ENCODE assay signal across 8 cellular contexts in the genomic region with DNA sequence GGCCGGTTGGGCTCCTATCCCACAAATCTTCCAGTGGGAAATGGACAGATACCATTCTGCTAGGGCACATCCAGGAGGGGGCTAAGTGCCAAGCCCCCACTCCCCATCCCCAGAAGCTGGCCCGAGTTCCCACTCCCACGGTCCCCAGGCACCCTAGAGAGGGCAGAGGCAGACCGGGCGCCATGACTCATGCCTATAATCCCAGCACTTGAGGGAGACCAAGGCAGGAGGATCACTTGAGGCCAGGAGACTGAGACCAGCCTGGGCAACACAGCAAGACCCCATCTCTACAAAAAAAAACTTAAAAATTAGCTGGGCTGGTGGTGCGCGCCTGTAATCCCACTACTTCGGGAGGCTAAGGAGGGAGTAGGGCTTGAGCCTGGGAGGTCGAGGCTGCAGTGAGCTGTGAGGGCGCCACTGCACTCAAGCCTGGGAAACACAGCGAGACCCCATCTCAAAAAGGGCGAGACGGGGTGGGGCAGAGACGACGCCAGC. TPM values are rescaled to one million over a fixed set of nuclear protein-coding genes. Genes with fewer than 3 reads are reported as not detected.
DNase-seq lines count a peak whose midpoint lies in the region; ATAC-seq, FAIRE-seq and TF ChIP-seq lines count a peak whose summit lies in the region.

No MANE protein-coding gene starts in this region.

- POLR2A ChIA-PET in activated naive CD8-positive, alpha-beta T cell treated with anti-CD3 and anti-CD28 coated beads, Interleukin-2, amount 10 ng/mL, durations not matched to agents 7 days and 5 days (lab: Charles Lee) = no interaction called here

- H3K36me3 Mint-ChIP-seq in activated naive CD8-positive, alpha-beta T cell treated with anti-CD3 and anti-CD28 coated beads, Interleukin-2, amount 10 ng/mL, durations not matched to agents 7 days and 5 days = peaks cover 4% of the 10 kb centered on the region

- no peak overlapping the region for H3K27ac ChIP-seq in keratinocyte (ENCODE audit: control insufficient read depth, insufficient read depth, low read length)
- peak overlapping the region; percentile 19 for H3K27ac ChIP-seq in suprapubic skin

- no peak for TF ChIP-seq EP300 in suprapubic skin (IDR thresholded peaks at IDR 0.05)

- H3K4me1 Mint-ChIP-seq in activated naive CD8-positive, alpha-beta T cell treated with anti-CD3 and anti-CD28 coated beads, Interleukin-2, amount 10 ng/mL, durations not matched to agents 7 days and 5 days = peaks cover 19% of the 10 kb centered on the region

- TF ChIP-seq POLR2A in suprapubic skin (IDR thresholded peaks at IDR 0.05) = no peak

- dilution Hi-C loops in keratinocyte (cut with MboI; ENCODE audit: extremely low pct_ligation_motif_present, low sequenced_read_pairs) = no loop called here

- DNase-seq in NCI-H82 (lab: John Stamatoyannopoulos, UW) (peak; percentile 36), NCI-H82 treated with DMSO at 0.1 percent for 48 hours (lab: John Stamatoyannopoulos, UW; ENCODE audit: unreplicated experiment) (no peak), keratinocyte (ENCODE audit: low read depth, low spot score) (no peak), suprapubic skin (ENCODE audit: low spot score in 2 of 2) (no peak), NCI-H2196 treated with DMSO at 0.1 percent for 48 hours (lab: John Stamatoyannopoulos, UW; ENCODE audit: unreplicated experiment) (no peak), NCI-H2227 (lab: John Stamatoyannopoulos, UW; ENCODE audit: unreplicated experiment) (no peak)
- no peak for DNase-seq in activated naive CD8-positive, alpha-beta T cell treated with anti-CD3 and anti-CD28 coated beads, Interleukin-2, amount 10 ng/mL, durations not matched to agents 7 days and 5 days

- H3K9ac ChIP-seq in keratinocyte (ENCODE audit: control insufficient read depth, extremely low read depth, insufficient read depth, low read length) = peak overlapping the region; percentile 74

- peak overlapping the region; percentile 76 for H3K4me2 ChIP-seq in keratinocyte (ENCODE audit: control insufficient read depth, extremely low read depth, insufficient read depth, low read depth, low read length)

- H3K4me1 ChIP-seq in keratinocyte (ENCODE audit: control insufficient read depth, extremely low read depth, insufficient read depth, low read length) = peaks cover 11% of the 10 kb centered on the region
- H3K4me1 ChIP-seq in suprapubic skin = peaks cover 27% of the 10 kb centered on the region

- H3K27me3 Mint-ChIP-seq in activated naive CD8-positive, alpha-beta T cell treated with anti-CD3 and anti-CD28 coated beads, Interleukin-2, amount 10 ng/mL, durations not matched to agents 7 days and 5 days = peaks cover 2% of the 10 kb centered on the region

- ATAC-seq in activated naive CD8-positive, alpha-beta T cell treated with anti-CD3 and anti-CD28 coated beads, Interleukin-2, amount 10 ng/mL, durations not matched to agents 7 days and 5 days (ENCODE audit: low read depth) = no peak
- ATAC-seq in GM21737 (IDR thresholded peaks at IDR 0.05; ENCODE audit: unreplicated experiment) = no peak

- no peak for FAIRE-seq in keratinocyte (lab: Jason Lieb, UNC)

- H3K4me3 ChIP-seq in keratinocyte (ENCODE audit: control insufficient read depth in 2 of 3, extremely low read depth in 1 of 3, insufficient read depth in 2 of 3, low read depth in 1 of 3, low read length in 3 of 3) = peak overlapping the region; percentile 58 to 68 (median 66)
- peak overlapping the region; percentile 67 for H3K4me3 ChIP-seq in suprapubic skin

- H4K20me1 ChIP-seq in keratinocyte (ENCODE audit: control insufficient read depth, extremely low read depth, insufficient read depth, low read length) = peaks cover 2% of the 10 kb centered on the region

- H3K36me3 ChIP-seq in keratinocyte (ENCODE audit: control insufficient read depth in 2 of 2, extremely low read depth in 1 of 2, insufficient read depth in 2 of 2, low read length in 2 of 2) (peaks cover 2 to 4% of the 10 kb centered on the region in 2 experiments), suprapubic skin (no peaks in the 10 kb centered on the region)

- peaks cover 51% of the 10 kb centered on the region for H3K79me2 ChIP-seq in keratinocyte (ENCODE audit: control insufficient read depth, insufficient read depth, low read length)

- peak overlapping the region; percentile 54 for H3K27ac Mint-ChIP-seq in activated naive CD8-positive, alpha-beta T cell treated with anti-CD3 and anti-CD28 coated beads, Interleukin-2, amount 10 ng/mL, durations not matched to agents 7 days and 5 days

- no peaks in the 10 kb centered on the region for H3K27me3 ChIP-seq in keratinocyte (ENCODE audit: control insufficient read depth, extremely low read depth, insufficient read depth, low read length)
- H3K27me3 ChIP-seq in suprapubic skin = no peaks in the 10 kb centered on the region

- 33% methylated on average over 13 of the region's 15 CpGs for WGBS in suprapubic skin

- H3K9me3 ChIP-seq in keratinocyte (ENCODE audit: control insufficient read depth, low read depth, low read length) = no peaks in the 10 kb centered on the region
- H3K9me3 ChIP-seq in suprapubic skin = no peaks in the 10 kb centered on the region

- TF ChIP-seq CTCF in keratinocyte (optimal IDR thresholded peaks at IDR 0.05 in 1 of 3, IDR thresholded peaks at IDR 0.05 in 1 of 3, conservative IDR thresholded peaks at IDR 0.05 in 1 of 3; ENCODE audit: extremely low read depth in 1 of 3, insufficient read depth in 2 of 3, low read length in 3 of 3) (no peak), suprapubic skin (IDR thresholded peaks at IDR 0.05) (no peak)

- no peaks in the 10 kb centered on the region for H3K9me3 Mint-ChIP-seq in activated naive CD8-positive, alpha-beta T cell treated with anti-CD3 and anti-CD28 coated beads, Interleukin-2, amount 10 ng/mL, durations not matched to agents 7 days and 5 days

- no peak overlapping the region for H2AFZ ChIP-seq in keratinocyte (ENCODE audit: control insufficient read depth, low read length)

- H3K9me1 ChIP-seq in keratinocyte (ENCODE audit: control insufficient read depth, extremely low read depth, insufficient read depth, low read length) = no peaks in the 10 kb centered on the region

- peak overlapping the region; percentile 79 for H3K4me3 Mint-ChIP-seq in activated naive CD8-positive, alpha-beta T cell treated with anti-CD3 and anti-CD28 coated beads, Interleukin-2, amount 10 ng/mL, durations not matched to agents 7 days and 5 days

RNA-seq across cellular contexts. Expression of gene GNA12, which starts 0.9 kb away (rescaled TPM):
- 10 to 100 TPM; 14.5 to 17.4 TPM for total RNA-seq in activated naive CD8-positive, alpha-beta T cell treated with anti-CD3 and anti-CD28 coated beads, Interleukin-2, amount 10 ng/mL, durations not matched to agents 7 days and 5 days
- 35.5 to 67.5 TPM (median 42.1 TPM) in 3 replicates for polyA plus RNA-seq in keratinocyte
- 3.5 TPM for polyA plus RNA-seq in keratinocyte (2011; ENCODE audit: low read depth)
- polyA plus RNA-seq in keratinocyte (2011; cell fraction: cytosol; rRNA removed) = 52.4 and 61.2 TPM in 2 replicates
- polyA plus RNA-seq in keratinocyte (2011; cell fraction: nucleus; rRNA removed) = 30.6 and 47.8 TPM in 2 replicates
- polyA plus RNA-seq in keratinocyte (2012; ENCODE audit: low replicate concordance) = 12.7 and 39.9 TPM in 2 replicates
- 55.6 to 84.6 TPM (median 76.0 TPM) in 3 replicates for polyA minus RNA-seq in keratinocyte
- polyA minus RNA-seq in keratinocyte (2011; cell fraction: cytosol; rRNA and poly(A)+ RNA removed) = 50.1 TPM
- 29.0 and 40.4 TPM in 2 replicates for polyA minus RNA-seq in keratinocyte (2011; cell fraction: nucleus; rRNA and poly(A)+ RNA removed)
- total RNA-seq in suprapubic skin = 10 to 100 TPM in 3 of 4 donors, 1 to 10 TPM in 1; 9.7 to 15.0 (median 13.3) TPM
